ENCODE assay signal across 1 cellular context in genomic region chr17:78787444-78787843, GRCh38.
TF ChIP-seq lines count a peak whose summit lies in the region.

No MANE protein-coding gene starts in this region.

TF ChIP-seq in HepG2, 621 proteins besides CTCF, POLR2A, EP300 and RAD21:
- no peak for TF ChIP-seq ZBTB40 (IDR thresholded peaks at IDR 0.05)
- TF ChIP-seq ZBTB40 (CRISPR knock-in tag; IDR thresholded peaks at IDR 0.05): no peak
- TF ChIP-seq NRL (CRISPR knock-in tag; IDR thresholded peaks at IDR 0.05; ENCODE audit: borderline replicate concordance): no peak
- no peak for TF ChIP-seq ZUFSP (CRISPR knock-in tag; IDR thresholded peaks at IDR 0.05; ENCODE audit: borderline replicate concordance)
- TF ChIP-seq SOX6 (IDR thresholded peaks at IDR 0.05): no peak
- TF ChIP-seq SOX6 (CRISPR knock-in tag; IDR thresholded peaks at IDR 0.05): no peak
- TF ChIP-seq KMT2A (CRISPR knock-in tag; IDR thresholded peaks at IDR 0.05): no peak
- TF ChIP-seq BORCS8-MEF2B (CRISPR knock-in tag; IDR thresholded peaks at IDR 0.05): no peak
- TF ChIP-seq IRF1 (CRISPR knock-in tag; IDR thresholded peaks at IDR 0.05; ENCODE audit: low read depth): no peak
- no peak for TF ChIP-seq ARHGAP35 (CRISPR knock-in tag; IDR thresholded peaks at IDR 0.05; ENCODE audit: borderline replicate concordance)
- TF ChIP-seq GATA4 (IDR thresholded peaks at IDR 0.05; ENCODE audit: borderline replicate concordance, low read depth): no peak
- no peak for TF ChIP-seq ELF3 (CRISPR knock-in tag; IDR thresholded peaks at IDR 0.05)
- no peak for TF ChIP-seq GFI1 (CRISPR knock-in tag; IDR thresholded peaks at IDR 0.05; ENCODE audit: borderline replicate concordance)
- TF ChIP-seq SAP130 (CRISPR knock-in tag; IDR thresholded peaks at IDR 0.05; ENCODE audit: low read depth): no peak
- no peak for TF ChIP-seq LBX2 (CRISPR knock-in tag; IDR thresholded peaks at IDR 0.05; ENCODE audit: borderline replicate concordance)
- TF ChIP-seq ZMYM2 (CRISPR knock-in tag; IDR thresholded peaks at IDR 0.05): no peak
- no peak for TF ChIP-seq PHB2 (IDR thresholded peaks at IDR 0.05; ENCODE audit: partially characterized antibody)
- no peak for TF ChIP-seq NFKB2 (CRISPR knock-in tag; IDR thresholded peaks at IDR 0.05; ENCODE audit: borderline replicate concordance)
- TF ChIP-seq HES4 (CRISPR knock-in tag; IDR thresholded peaks at IDR 0.05; ENCODE audit: borderline replicate concordance): no peak
- TF ChIP-seq ARID5B (CRISPR knock-in tag; IDR thresholded peaks at IDR 0.05): no peak
- no peak for TF ChIP-seq ZNF567 (CRISPR knock-in tag; IDR thresholded peaks at IDR 0.05; ENCODE audit: borderline replicate concordance)
- TF ChIP-seq ZNF660 (CRISPR knock-in tag; IDR thresholded peaks at IDR 0.05; ENCODE audit: borderline replicate concordance, low read depth): no peak
TF ChIP-seq in HepG2: peak in this region for 0.
